In the genomic region with DNA sequence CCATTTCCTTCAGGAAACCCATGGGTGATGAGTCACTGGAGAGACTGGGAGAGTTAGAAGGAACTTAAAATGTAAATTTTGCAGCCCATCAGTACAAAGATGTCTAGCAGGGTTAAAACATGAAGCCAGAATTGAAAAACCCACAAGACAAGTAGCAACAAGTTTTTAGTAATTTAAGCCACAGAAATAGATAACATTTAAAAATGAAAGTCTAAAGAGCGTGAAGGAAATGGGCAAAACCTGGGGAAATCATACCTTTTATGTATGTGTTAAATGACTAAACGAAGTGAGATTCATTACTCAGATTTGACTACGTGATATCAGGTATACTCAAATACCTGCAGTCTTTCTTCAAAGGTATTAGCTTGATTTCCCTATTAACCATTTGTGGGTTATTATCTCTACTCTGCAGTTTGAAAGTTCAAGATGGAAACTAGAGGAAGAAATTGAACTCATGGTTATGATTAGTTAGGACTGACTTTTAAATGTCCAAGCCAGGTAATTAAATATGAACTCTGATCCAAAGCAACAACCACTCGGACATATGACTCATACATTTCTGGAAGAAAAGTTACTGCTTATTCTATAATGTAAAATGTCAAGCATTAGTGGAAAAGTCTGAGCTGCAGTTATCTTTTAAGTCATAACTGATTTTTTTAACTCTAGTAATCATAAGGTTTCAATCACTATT, we compare ENCODE assay signal across 8 cellular contexts.
DNase-seq lines count a peak whose midpoint lies in the region; ATAC-seq, FAIRE-seq and TF ChIP-seq lines count a peak whose summit lies in the region.

No MANE protein-coding gene starts in this region.

- FAIRE-seq in GM12878 (lab: Jason Lieb, UNC), result peak; percentile 68

- peak overlapping the region; percentile 91 for H3K27ac ChIP-seq in GM12878 (ENCODE audit: control insufficient read depth, insufficient read depth)

- TF ChIP-seq EP300 in GM12878 (IDR thresholded peaks at IDR 0.05; ENCODE audit: borderline replicate concordance in 1 of 2, control insufficient read depth in 1 of 2, low read depth in 2 of 2, low read length in 2 of 2), result peak; percentile 4 to 80

- no peak for TF ChIP-seq RAD21 in GM12878 (IDR thresholded peaks at IDR 0.05; ENCODE audit: insufficient read depth, low read depth, low read length)

- H3K4me3 Mint-ChIP-seq in activated naive CD4-positive, alpha-beta T cell treated with anti-CD3 and anti-CD28 coated beads, Interleukin-2, amount 10 ng/mL, durations not matched to agents 7 days and 5 days, result peak overlapping the region; percentile 13
- H3K4me3 Mint-ChIP-seq in stimulated activated naive CD8-positive, alpha-beta T cell treated with anti-CD3 and anti-CD28 coated beads, Interleukin-15, amount 100 ng/mL, for 72 hours, result peak overlapping the region; percentile 50 to 51

- in situ Hi-C loops in GM12878 (cut with MboI), result no loop called here

- H3K79me2 ChIP-seq in GM12878 (ENCODE audit: control insufficient read depth, insufficient read depth, low read length), result peaks cover 34% of the 10 kb centered on the region

- H3K36me3 Mint-ChIP-seq in activated naive CD4-positive, alpha-beta T cell treated with anti-CD3 and anti-CD28 coated beads, Interleukin-2, amount 10 ng/mL, durations not matched to agents 7 days and 5 days, result peaks cover 17% of the 10 kb centered on the region

- POLR2A ChIA-PET in GM12878 (lab: Charles Lee), result interaction anchor here (0.6 to 2.7 kb wide), 5 partner anchors 15 to 84 kb away, joined by 4 to 14 read pairs (median 5); a partner anchor contains a TSS

- SMC1A ChIA-PET in GM12878 (lab: Charles Lee; ENCODE audit: uncharacterized antibody, unreplicated experiment), result interaction anchor here (0.7 to 6.5 kb wide), 18 partner anchors 13 to 538 kb away, joined by 3 to 96 read pairs (median 6); a partner anchor contains a TSS

- H3K4me3 ChIP-seq in GM12878, result peak overlapping the region; percentile 32; the same call in 1 of the 2 replicates

- peaks cover 64% of the 10 kb centered on the region for H3K4me1 ChIP-seq in GM12878 (ENCODE audit: control insufficient read depth, insufficient read depth, low read length)

- no peaks in the 10 kb centered on the region for H4K20me1 ChIP-seq in GM12878 (ENCODE audit: control insufficient read depth, insufficient read depth)

- peak overlapping the region; percentile 68 for H3K4me2 ChIP-seq in GM12878 (ENCODE audit: control insufficient read depth, insufficient read depth)

- DNase-seq in activated naive CD4-positive, alpha-beta T cell treated with anti-CD3 and anti-CD28 coated beads, Interleukin-2, amount 10 ng/mL, durations not matched to agents 7 days and 5 days, result no peak
- DNase-seq in activated naive CD4-positive, alpha-beta T cell treated with Interleukin-2 at 50 U/mL for 16 hours, result no peak
- DNase-seq in GM12878 (ENCODE audit: low read depth, low spot score) (peak; percentile 86), islet precursor cell (no peak), NCI-H187 (lab: John Stamatoyannopoulos, UW) (no peak), germinal center (ENCODE audit: low spot score) (no peak)
- no peak for DNase-seq in stimulated activated naive CD8-positive, alpha-beta T cell treated with anti-CD3 and anti-CD28 coated beads, Interleukin-15, amount 100 ng/mL, for 72 hours

- RAD21 ChIA-PET in GM12878 (lab: Charles Lee; ENCODE audit: unreplicated experiment), result interaction anchor here (0.9 to 4.1 kb wide), 13 partner anchors 14 to 129 kb away, joined by 3 to 18 read pairs (median 6); no protein-coding TSS in a partner anchor

- H3K4me1 Mint-ChIP-seq in activated naive CD4-positive, alpha-beta T cell treated with anti-CD3 and anti-CD28 coated beads, Interleukin-2, amount 10 ng/mL, durations not matched to agents 7 days and 5 days, result peaks cover 43% of the 10 kb centered on the region
- peaks cover 72% of the 10 kb centered on the region for H3K4me1 Mint-ChIP-seq in stimulated activated naive CD8-positive, alpha-beta T cell treated with anti-CD3 and anti-CD28 coated beads, Interleukin-15, amount 100 ng/mL, for 72 hours

- WGBS in GM12878 (ENCODE audit: insufficient coverage, insufficient replicate concordance, low lambda C conversion rate, missing lambda C conversion rate), result 0% methylated on average over 4 of the region's 4 CpGs

- no peak for TF ChIP-seq POLR2A in GM12878 (IDR thresholded peaks at IDR 0.05; ENCODE audit: low read depth, low read length)

- BruUV-seq in GM12878 (replicated peaks; lab: Mats Ljungman, UMichigan), result no TSS peak

- H3K36me3 ChIP-seq in GM12878 (ENCODE audit: control insufficient read depth in 2 of 2, insufficient read depth in 2 of 2, low read length in 1 of 2), result no peaks in the 10 kb centered on the region; a peak in 2 of 4 replicates

- H2AFZ ChIP-seq in GM12878 (ENCODE audit: control insufficient read depth, low read depth, low read length), result no peak overlapping the region

- CTCF ChIA-PET in activated naive CD4-positive, alpha-beta T cell treated with anti-CD3 and anti-CD28 coated beads, Interleukin-2, amount 10 ng/mL, durations not matched to agents 7 days and 5 days (lab: Charles Lee), result interaction anchor here (1.1 to 2.3 kb wide), 2 partner anchors 136 to 630 kb away, joined by 4 to 7 read pairs; no protein-coding TSS in a partner anchor
- CTCF ChIA-PET in GM12878 (lab: Yijun Ruan, JAX), result interaction anchor here (0.9 to 4.3 kb wide), 10 partner anchors 14 to 137 kb away, joined by 3 to 23 read pairs (median 5); a partner anchor contains a TSS

- H3K9me3 ChIP-seq in GM12878 (replicated peaks; ENCODE audit: control insufficient read depth, insufficient read depth, low read length), result peaks cover 9% of the 10 kb centered on the region

- H3K9me3 Mint-ChIP-seq in activated naive CD4-positive, alpha-beta T cell treated with anti-CD3 and anti-CD28 coated beads, Interleukin-2, amount 10 ng/mL, durations not matched to agents 7 days and 5 days, result peaks cover 7% of the 10 kb centered on the region
- peaks cover 5 to 7% of the 10 kb centered on the region in 2 donors for H3K9me3 Mint-ChIP-seq in stimulated activated naive CD8-positive, alpha-beta T cell treated with anti-CD3 and anti-CD28 coated beads, Interleukin-15, amount 100 ng/mL, for 72 hours

- ATAC-seq in HG03175 (IDR thresholded peaks at IDR 0.05; ENCODE audit: unreplicated experiment) (peak; percentile 37), GM12878 (peak; percentile 56)
- ATAC-seq in stimulated activated naive CD8-positive, alpha-beta T cell treated with anti-CD3 and anti-CD28 coated beads, Interleukin-15, amount 100 ng/mL, for 72 hours, result peak; percentile 86

- no peak for TF ChIP-seq CTCF in GM12878 (IDR thresholded peaks at IDR 0.05 in 2 of 3, conservative IDR thresholded peaks at IDR 0.05 in 1 of 3; ENCODE audit: control insufficient read depth in 2 of 3, extremely low read depth in 1 of 3, insufficient read depth in 1 of 3, low read depth in 3 of 3, low read length in 3 of 3)

- peak overlapping the region; percentile 86 for H3K27ac Mint-ChIP-seq in activated naive CD4-positive, alpha-beta T cell treated with anti-CD3 and anti-CD28 coated beads, Interleukin-2, amount 10 ng/mL, durations not matched to agents 7 days and 5 days
- peak overlapping the region; percentile 83 to 93 for H3K27ac Mint-ChIP-seq in stimulated activated naive CD8-positive, alpha-beta T cell treated with anti-CD3 and anti-CD28 coated beads, Interleukin-15, amount 100 ng/mL, for 72 hours

- H3K9ac ChIP-seq in GM12878 (ENCODE audit: control insufficient read depth, insufficient read depth, low read length), result peak overlapping the region; percentile 43

- no peaks in the 10 kb centered on the region for H3K27me3 ChIP-seq in GM12878 (replicated peaks in 1 of 2; ENCODE audit: control insufficient read depth in 2 of 2, insufficient read depth in 2 of 2, low read length in 1 of 2)

- H3K27me3 Mint-ChIP-seq in activated naive CD4-positive, alpha-beta T cell treated with anti-CD3 and anti-CD28 coated beads, Interleukin-2, amount 10 ng/mL, durations not matched to agents 7 days and 5 days, result no peaks in the 10 kb centered on the region
- no peaks in the 10 kb centered on the region for H3K27me3 Mint-ChIP-seq in stimulated activated naive CD8-positive, alpha-beta T cell treated with anti-CD3 and anti-CD28 coated beads, Interleukin-15, amount 100 ng/mL, for 72 hours

- intact Hi-C loops in GM12878 (cut with micrococcal nuclease; ENCODE audit: unreplicated experiment), result loop anchor here (1.0 to 2.0 kb wide), 3 partner anchors 17 to 84 kb away; a partner anchor contains a TSS

TF ChIP-seq in GM12878, 131 proteins besides CTCF, POLR2A, EP300 and RAD21 (continues in another document):
- TF ChIP-seq IRF4 (IDR thresholded peaks at IDR 0.05; ENCODE audit: low read depth, low read length), result no peak
- TF ChIP-seq ZNF274 (IDR thresholded peaks at IDR 0.05; ENCODE audit: insufficient read depth, insufficient read length), result no peak
- TF ChIP-seq, protein P1, sequence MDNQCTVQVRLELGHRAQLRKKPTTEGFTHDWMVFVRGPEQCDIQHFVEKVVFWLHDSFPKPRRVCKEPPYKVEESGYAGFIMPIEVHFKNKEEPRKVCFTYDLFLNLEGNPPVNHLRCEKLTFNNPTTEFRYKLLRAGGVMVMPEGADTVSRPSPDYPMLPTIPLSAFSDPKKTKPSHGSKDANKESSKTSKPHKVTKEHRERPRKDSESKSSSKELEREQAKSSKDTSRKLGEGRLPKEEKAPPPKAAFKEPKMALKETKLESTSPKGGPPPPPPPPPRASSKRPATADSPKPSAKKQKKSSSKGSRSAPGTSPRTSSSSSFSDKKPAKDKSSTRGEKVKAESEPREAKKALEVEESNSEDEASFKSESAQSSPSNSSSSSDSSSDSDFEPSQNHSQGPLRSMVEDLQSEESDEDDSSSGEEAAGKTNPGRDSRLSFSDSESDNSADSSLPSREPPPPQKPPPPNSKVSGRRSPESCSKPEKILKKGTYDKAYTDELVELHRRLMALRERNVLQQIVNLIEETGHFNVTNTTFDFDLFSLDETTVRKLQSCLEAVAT (IDR thresholded peaks at IDR 0.05), result peak; percentile 57; the same call in 1 of the 2 replicates
- peak; percentile 60; the same call in 1 of the 2 replicates for TF ChIP-seq GABPA (IDR thresholded peaks at IDR 0.05; ENCODE audit: low read depth)
